In genomic region chr3:58331593-58332152, GRCh38 we compare ENCODE assay signal across 10 cellular contexts. TPM values are rescaled to one million over a fixed set of nuclear protein-coding genes. Genes with fewer than 3 reads are reported as not detected.
DNase-seq lines count a peak whose midpoint lies in the region; ATAC-seq and TF ChIP-seq lines count a peak whose summit lies in the region.
"Had no signal": no experiment of that assay in that cellular context is flagged by ENCODE, and none has a peak within 500 bp of the region (broad histone marks: within the 10 kb centered on the region; RNA-seq: fewer than 3 reads in every experiment).

No MANE protein-coding gene starts in this region.

- no peaks in the 10 kb centered on the region for H4K20me1 ChIP-seq in HCT116 (ENCODE audit: insufficient read depth)

- intact Hi-C loops in CD4-positive, alpha-beta T cell (cut with DNase I, micrococcal nuclease), result loop anchor here (1.0 to 5.0 kb wide), 6 partner anchors 20 to 161 kb away; partner anchors contain the start of genes HTD2 (in 2 of the 2), PDHB (in 2 of the 2), RPP14 (in 2 of the 2) and KCTD6 (in 1 of the 2)
- intact Hi-C loops in HCT116 (cut with micrococcal nuclease), result loop anchor here (2.0 kb wide), 1 partner anchor 161 kb away; the partner anchor contains the start of gene KCTD6
- intact Hi-C loops in activated T-helper 1 cell treated with anti-CD3 and anti-CD28 coated beads, Interleukin-12 subunit alpha, Interleukin-12 subunit beta, Interleukin-2, Interleukin-4 antibody, amounts not matched to agents 30 ng/mL and 10 ng/mL and 1 ng/mL, durations not matched to agents 14 hours and 24 hours and 36 hours (cut with micrococcal nuclease), result loop anchor here (1.0 to 5.0 kb wide), 4 partner anchors 7 to 1409 kb away; no protein-coding TSS in a partner anchor

- H3K9ac ChIP-seq in HCT116 (ENCODE audit: low read length), result no peak overlapping the region

- no peaks in the 10 kb centered on the region for H3K27me3 Mint-ChIP-seq in CD4-positive, alpha-beta T cell
- no peaks in the 10 kb centered on the region for H3K27me3 Mint-ChIP-seq in activated T-helper 1 cell treated with anti-CD3 and anti-CD28 coated beads, Interleukin-12 subunit alpha, Interleukin-12 subunit beta, Interleukin-2, Interleukin-4 antibody, amounts not matched to agents 30 ng/mL and 10 ng/mL and 1 ng/mL, durations not matched to agents 14 hours and 24 hours and 36 hours (ENCODE audit: insufficient read depth)
- no peaks in the 10 kb centered on the region for H3K27me3 Mint-ChIP-seq in naive thymus-derived CD8-positive, alpha-beta T cell

- H3K4me1 ChIP-seq in HCT116 (ENCODE audit: control insufficient read depth in 1 of 2, insufficient read depth in 2 of 2, low read length in 2 of 2), result peaks cover 14 to 33% of the 10 kb centered on the region in 2 experiments; a peak in 3 of 4 replicates
- H3K4me1 ChIP-seq in effector memory CD4-positive, alpha-beta T cell (ENCODE audit: control insufficient read depth, insufficient read depth, low read length, poor library complexity, severe bottlenecking), result peaks cover 5% of the 10 kb centered on the region

- RAD21 ChIA-PET in HCT116 (lab: Charles Lee; ENCODE audit: low non-redundant PET in 1 of 2, low total read pairs in 2 of 2, uncharacterized antibody in 2 of 2, unreplicated experiment in 2 of 2), result no interaction called here

- peaks cover 39% of the 10 kb centered on the region for H3K4me1 Mint-ChIP-seq in CD4-positive, alpha-beta T cell (ENCODE audit: low read depth)
- H3K4me1 Mint-ChIP-seq in activated T-helper 1 cell treated with anti-CD3 and anti-CD28 coated beads, Interleukin-12 subunit alpha, Interleukin-12 subunit beta, Interleukin-2, Interleukin-4 antibody, amounts not matched to agents 30 ng/mL and 10 ng/mL and 1 ng/mL, durations not matched to agents 14 hours and 24 hours and 36 hours (ENCODE audit: low read depth), result peaks cover 43% of the 10 kb centered on the region
- peaks cover 22 to 46% (median 37%) of the 10 kb centered on the region in 4 donors for H3K4me1 Mint-ChIP-seq in naive thymus-derived CD8-positive, alpha-beta T cell

- TF ChIP-seq RAD21 in HCT116 (IDR thresholded peaks at IDR 0.05; ENCODE audit: low read depth), result no peak

- H3K36me3 Mint-ChIP-seq in CD4-positive, alpha-beta T cell (ENCODE audit: low read depth), result peaks cover 6% of the 10 kb centered on the region
- peaks cover 10% of the 10 kb centered on the region for H3K36me3 Mint-ChIP-seq in activated T-helper 1 cell treated with anti-CD3 and anti-CD28 coated beads, Interleukin-12 subunit alpha, Interleukin-12 subunit beta, Interleukin-2, Interleukin-4 antibody, amounts not matched to agents 30 ng/mL and 10 ng/mL and 1 ng/mL, durations not matched to agents 14 hours and 24 hours and 36 hours (ENCODE audit: low read depth)
- H3K36me3 Mint-ChIP-seq in naive thymus-derived CD8-positive, alpha-beta T cell, result peaks cover 0 to 3% (median 0%) of the 10 kb centered on the region in 3 donors

- no peaks in the 10 kb centered on the region for H3K27me3 ChIP-seq in CD4-positive, alpha-beta T cell (ENCODE audit: control insufficient read depth, insufficient read depth, low read length)
- H3K27me3 ChIP-seq in HCT116 (ENCODE audit: insufficient read depth, low read length), result no peaks in the 10 kb centered on the region
- H3K27me3 ChIP-seq in effector memory CD4-positive, alpha-beta T cell (replicated peaks; ENCODE audit: control insufficient read depth, insufficient read depth, low read length, poor library complexity, severe bottlenecking), result no peaks in the 10 kb centered on the region
- H3K27me3 ChIP-seq: right atrium auricular region had no signal

- H3K4me2 ChIP-seq in HCT116 (ENCODE audit: low read length), result peak overlapping the region; percentile 95

- DNase-seq in CD4-positive, alpha-beta T cell, result no peak
- DNase-seq in HCT116 (ENCODE audit: low read depth, low spot score) (no peak), RKO (ENCODE audit: low spot score) (no peak)
- no peak for DNase-seq in activated T-helper 1 cell treated with anti-CD3 and anti-CD28 coated beads, Interleukin-12 subunit alpha, Interleukin-12 subunit beta, Interleukin-2, Interleukin-4 antibody, amounts not matched to agents 30 ng/mL and 10 ng/mL and 1 ng/mL, durations not matched to agents 14 hours and 24 hours and 36 hours (ENCODE audit: low spot score)
- DNase-seq in naive thymus-derived CD8-positive, alpha-beta T cell, result no peak
- no peak for DNase-seq in effector memory CD4-positive, alpha-beta T cell
- DNase-seq in stimulated activated CD4-positive, alpha-beta T cell treated with anti-CD3 and anti-CD28 coated beads, Interleukin-4, amount 100 ng/mL, for 1 hour, result no peak
- DNase-seq: NCI-H1105 had no signal

- no peak overlapping the region for H3K27ac ChIP-seq in CD4-positive, alpha-beta T cell (ENCODE audit: low read depth, low read length)
- no peak overlapping the region for H3K27ac ChIP-seq in HCT116 (ENCODE audit: low read depth, low read length)
- H3K27ac ChIP-seq in effector memory CD4-positive, alpha-beta T cell (ENCODE audit: insufficient read depth, low read length, poor library complexity, severe bottlenecking), result no peak overlapping the region

- H3K9me3 Mint-ChIP-seq in CD4-positive, alpha-beta T cell, result no peaks in the 10 kb centered on the region
- H3K9me3 Mint-ChIP-seq in activated T-helper 1 cell treated with anti-CD3 and anti-CD28 coated beads, Interleukin-12 subunit alpha, Interleukin-12 subunit beta, Interleukin-2, Interleukin-4 antibody, amounts not matched to agents 30 ng/mL and 10 ng/mL and 1 ng/mL, durations not matched to agents 14 hours and 24 hours and 36 hours, result no peaks in the 10 kb centered on the region
- H3K9me3 Mint-ChIP-seq in naive thymus-derived CD8-positive, alpha-beta T cell, result no peaks in the 10 kb centered on the region

- TF ChIP-seq CTCF in CD4-positive, alpha-beta T cell (IDR thresholded peaks at IDR 0.05), result no peak
- no peak for TF ChIP-seq CTCF in HCT116 (IDR thresholded peaks at IDR 0.05 in 2 of 3, conservative IDR thresholded peaks at IDR 0.05 in 1 of 3; ENCODE audit: borderline replicate concordance in 1 of 3, insufficient read depth in 1 of 3, low read depth in 2 of 3, low read length in 2 of 3)

- peak overlapping the region; percentile 44 for H3K27ac Mint-ChIP-seq in CD4-positive, alpha-beta T cell
- peak overlapping the region; percentile 57 for H3K27ac Mint-ChIP-seq in activated T-helper 1 cell treated with anti-CD3 and anti-CD28 coated beads, Interleukin-12 subunit alpha, Interleukin-12 subunit beta, Interleukin-2, Interleukin-4 antibody, amounts not matched to agents 30 ng/mL and 10 ng/mL and 1 ng/mL, durations not matched to agents 14 hours and 24 hours and 36 hours
- peak overlapping the region in 5 of 10 donors; percentile 47 to 75 (median 64) for H3K27ac Mint-ChIP-seq in naive thymus-derived CD8-positive, alpha-beta T cell

- CTCF ChIA-PET in CD4-positive, alpha-beta T cell (lab: Charles Lee), result interaction anchor here (3.7 to 5.9 kb wide), 2 partner anchors 25 to 160 kb away, joined by 24 to 37 read pairs; partner anchors contain the start of genes HTD2, KCTD6 and RPP14
- CTCF ChIA-PET in HCT116 (lab: Charles Lee), result no interaction called here

- TF ChIP-seq POLR2A in HCT116 (IDR thresholded peaks at IDR 0.05; ENCODE audit: borderline replicate concordance, extremely low read depth, insufficient read depth, insufficient read length), result no peak

- H3K9me2 ChIP-seq in HCT116 (ENCODE audit: insufficient read depth), result no peaks in the 10 kb centered on the region

- POLR2A ChIA-PET in CD4-positive, alpha-beta T cell (lab: Charles Lee), result interaction anchor here (2.5 to 3.3 kb wide), 3 partner anchors 25 to 161 kb away, joined by 7 to 36 read pairs (median 28); partner anchors contain the start of genes HTD2, KCTD6, PDHB and RPP14
- POLR2A ChIA-PET in HCT116 (lab: Charles Lee), result no interaction called here
- POLR2A ChIA-PET in naive thymus-derived CD8-positive, alpha-beta T cell (lab: Charles Lee), result interaction anchor here (1.0 to 3.2 kb wide), 3 partner anchors 25 to 161 kb away, joined by 3 to 14 read pairs (median 13); partner anchors contain the start of genes HTD2, KCTD6 and RPP14

- peak overlapping the region; percentile 82 for H3K4me3 Mint-ChIP-seq in CD4-positive, alpha-beta T cell
- H3K4me3 Mint-ChIP-seq in activated T-helper 1 cell treated with anti-CD3 and anti-CD28 coated beads, Interleukin-12 subunit alpha, Interleukin-12 subunit beta, Interleukin-2, Interleukin-4 antibody, amounts not matched to agents 30 ng/mL and 10 ng/mL and 1 ng/mL, durations not matched to agents 14 hours and 24 hours and 36 hours, result peak overlapping the region; percentile 81
- peak overlapping the region; percentile 36 to 94 (median 72) for H3K4me3 Mint-ChIP-seq in naive thymus-derived CD8-positive, alpha-beta T cell

- no peaks in the 10 kb centered on the region for H3K79me2 ChIP-seq in HCT116 (ENCODE audit: insufficient read depth, low read length)

- peak overlapping the region in 1 of 2 experiments; percentile 74; a peak in 1 of 4 replicates for H3K4me3 ChIP-seq in HCT116 (replicated peaks in 1 of 2; ENCODE audit: low read depth in 1 of 2, low read length in 2 of 2)
- no peak overlapping the region for H3K4me3 ChIP-seq in effector memory CD4-positive, alpha-beta T cell (ENCODE audit: insufficient read depth, low read depth, low read length, poor library complexity, severe bottlenecking)

- no TSS peak for BruUV-seq in HCT116 (replicated peaks; lab: Mats Ljungman, UMichigan)

- ATAC-seq in CD4-positive, alpha-beta T cell (ENCODE audit: poor library complexity), result no peak
- no peak for ATAC-seq in HCT116
- ATAC-seq in naive thymus-derived CD8-positive, alpha-beta T cell, result no peak
- no peak for ATAC-seq in HG03432 (IDR thresholded peaks at IDR 0.05; ENCODE audit: unreplicated experiment)

- no peaks in the 10 kb centered on the region for H3K36me3 ChIP-seq in HCT116 (ENCODE audit: control insufficient read depth in 1 of 2, insufficient read depth in 2 of 2, low read length in 2 of 2)
- H3K36me3 ChIP-seq in effector memory CD4-positive, alpha-beta T cell (ENCODE audit: control insufficient read depth, insufficient read depth, low read length), result no peaks in the 10 kb centered on the region
- H3K36me3 ChIP-seq: right atrium auricular region had no signal

- no peak overlapping the region for H2AFZ ChIP-seq in HCT116 (ENCODE audit: low read depth, low read length, poor library complexity, severe bottlenecking)

- no peaks in the 10 kb centered on the region for H3K9me3 ChIP-seq in CD4-positive, alpha-beta T cell (ENCODE audit: control insufficient read depth, low read length)
- H3K9me3 ChIP-seq in HCT116 (ENCODE audit: control insufficient read depth in 1 of 2, insufficient read depth in 1 of 2, low read depth in 1 of 2, low read length in 2 of 2), result no peaks in the 10 kb centered on the region
- H3K9me3 ChIP-seq in effector memory CD4-positive, alpha-beta T cell (ENCODE audit: control insufficient read depth, low read length), result no peaks in the 10 kb centered on the region
- H3K9me3 ChIP-seq: right atrium auricular region had no signal

RNA-seq across cellular contexts. Expression of gene PXK, which starts 1.0 kb away (rescaled TPM):
- 10 to 100 TPM; 12.5 to 14.8 TPM for total RNA-seq in CD4-positive, alpha-beta T cell
- 10.2 TPM for total RNA-seq in HCT116 (2021; ENCODE audit: unreplicated experiment)
- 6.3 and 8.5 TPM in 2 replicates for polyA plus RNA-seq in HCT116 (2012)
- 43.4 and 48.1 TPM in 2 replicates for total RNA-seq in activated T-helper 1 cell treated with anti-CD3 and anti-CD28 coated beads, Interleukin-12 subunit alpha, Interleukin-12 subunit beta, Interleukin-2, Interleukin-4 antibody, amounts not matched to agents 30 ng/mL and 10 ng/mL and 1 ng/mL, durations not matched to agents 14 hours and 24 hours and 36 hours
- 10 to 100 TPM; 24.1 to 26.6 TPM for total RNA-seq in naive thymus-derived CD8-positive, alpha-beta T cell
- polyA plus RNA-seq in naive thymus-derived CD8-positive, alpha-beta T cell, result 10 to 100 TPM; 16.3 to 21.9 (median 21.0) TPM

RNA-seq across cellular contexts. Expression of gene HTD2, which starts 25.4 kb away (rescaled TPM):
- 1 to 10 TPM; 7.2 to 7.3 TPM for total RNA-seq in CD4-positive, alpha-beta T cell
- 13.5 TPM for total RNA-seq in HCT116 (2021; ENCODE audit: unreplicated experiment)
- polyA plus RNA-seq in HCT116 (2012), result 4.9 and 6.0 TPM in 2 replicates
- total RNA-seq in activated T-helper 1 cell treated with anti-CD3 and anti-CD28 coated beads, Interleukin-12 subunit alpha, Interleukin-12 subunit beta, Interleukin-2, Interleukin-4 antibody, amounts not matched to agents 30 ng/mL and 10 ng/mL and 1 ng/mL, durations not matched to agents 14 hours and 24 hours and 36 hours, result 11.5 and 13.6 TPM in 2 replicates
- 1 to 10 TPM; 6.4 to 8.6 TPM for total RNA-seq in naive thymus-derived CD8-positive, alpha-beta T cell
- polyA plus RNA-seq in naive thymus-derived CD8-positive, alpha-beta T cell, result 10 to 100 TPM; 17.4 to 31.2 (median 23.7) TPM

RNA-seq across cellular contexts. Expression of gene RPP14, which starts 25.6 kb away (rescaled TPM):
- total RNA-seq in CD4-positive, alpha-beta T cell, result 10 to 100 TPM; 17.7 to 19.7 TPM
- total RNA-seq in HCT116 (2021; ENCODE audit: unreplicated experiment), result 22.4 TPM
- polyA plus RNA-seq in HCT116 (2012), result 9.2 and 11.1 TPM in 2 replicates
- total RNA-seq in activated T-helper 1 cell treated with anti-CD3 and anti-CD28 coated beads, Interleukin-12 subunit alpha, Interleukin-12 subunit beta, Interleukin-2, Interleukin-4 antibody, amounts not matched to agents 30 ng/mL and 10 ng/mL and 1 ng/mL, durations not matched to agents 14 hours and 24 hours and 36 hours, result 22.7 and 23.4 TPM in 2 replicates
- 10 to 100 TPM; 19.4 to 20.4 TPM for total RNA-seq in naive thymus-derived CD8-positive, alpha-beta T cell
- 1 to 10 TPM; 7.5 to 8.5 (median 7.8) TPM for polyA plus RNA-seq in naive thymus-derived CD8-positive, alpha-beta T cell
